ENCODE assay signal across 35 cellular contexts in genomic region chr3:53902711-53903110, GRCh38. TPM values are rescaled to one million over a fixed set of nuclear protein-coding genes. Genes with fewer than 3 reads are reported as not detected.
"Had no signal": no experiment of that assay in that cellular context is flagged by ENCODE, and none has a peak within 500 bp of the region (broad histone marks: within the 10 kb centered on the region; RNA-seq: fewer than 3 reads in every experiment).

No MANE protein-coding gene starts in this region.

- ATAC-seq: activated CD8-positive, alpha-beta T cell treated with anti-CD3 and anti-CD28 coated beads for 36 hours; activated naive CD4-positive, alpha-beta T cell treated with anti-CD3 and anti-CD28 coated beads, Interleukin-2, amount 50 U/mL, for 72 hours; activated T-cell treated with anti-CD3 and anti-CD28 coated beads, Interleukin-2, amount 50 U/mL, for 4 hours; activated T-cell treated with anti-CD3 and anti-CD28 coated beads, Interleukin-2, amount 50 U/mL, for 72 hours; activated T-helper 17 cell treated with anti-CD3 and anti-CD28 coated beads, Interleukin-2, amount 50 U/mL, for 72 hours; body of pancreas; T-cell; T-helper 17 cell had no signal

- H3K9me3 ChIP-seq: adrenal gland, body of pancreas, breast epithelium had no signal

- H3K4me3 ChIP-seq: adrenal gland, body of pancreas, breast epithelium, cardiac muscle cell had no signal

- H3K27me3 ChIP-seq: body of pancreas, brain microvascular endothelial cell, breast epithelium had no signal

- H3K4me1 ChIP-seq: adrenal gland, body of pancreas, breast epithelium had no signal

- H3K27ac ChIP-seq: adrenal gland, body of pancreas, brain microvascular endothelial cell, breast epithelium, cardiac muscle cell, VCaP had no signal

- FAIRE-seq: astrocyte, TTC549 had no signal

- H3K36me3 ChIP-seq: adrenal gland, brain microvascular endothelial cell, breast epithelium, cardiac muscle cell had no signal

- DNase-seq: activated B cell treated with CpG ODN at 0.5 μM for 24 hours; activated CD4-positive, alpha-beta memory T cell treated with anti-CD3 and anti-CD28 coated beads for 36 hours; activated CD4-positive, alpha-beta T cell treated with anti-CD3 and anti-CD28 coated beads for 4 hours; activated CD4-positive, alpha-beta T cell treated with anti-CD3 and anti-CD28 coated beads, Interleukin-2, amount 10 ng/mL, durations not matched to agents 24 days and 14 days; activated CD4-positive, alpha-beta T cell treated with anti-CD3 and anti-CD28 coated beads, Interleukin-2, amount 50 U/mL, for 1 hour; activated CD4-positive, alpha-beta T cell treated with anti-CD3 and anti-CD28 coated beads, Interleukin-2, amount 50 U/mL, for 4 hours; activated CD4-positive, CD25-positive, alpha-beta regulatory T cell treated with anti-CD3 and anti-CD28 coated beads, Interleukin-2, amount 50 U/mL, for 72 hours; activated CD8-positive, alpha-beta memory T cell treated with anti-CD3 and anti-CD28 coated beads, Interleukin-2, amount 50 U/mL, for 4 hours; activated CD8-positive, alpha-beta T cell treated with anti-CD3 and anti-CD28 coated beads for 36 hours; activated effector memory CD4-positive, alpha-beta T cell treated with anti-CD3 and anti-CD28 coated beads, Interleukin-2, amount 50 U/mL, for 16 hours; activated gamma-delta T cell treated with Interleukin-2 at 50 U/mL for 16 hours; activated naive CD4-positive, alpha-beta T cell; activated naive CD4-positive, alpha-beta T cell treated with anti-CD3 and anti-CD28 coated beads for 36 hours; activated naive CD4-positive, alpha-beta T cell treated with anti-CD3 and anti-CD28 coated beads, Interleukin-2, amount 50 U/mL, for 16 hours; activated naive CD8-positive, alpha-beta T cell treated with anti-CD3 and anti-CD28 coated beads for 36 hours; activated T-cell treated with anti-CD3 and anti-CD28 coated beads for 4 hours; activated T-cell treated with anti-CD3 and anti-CD28 coated beads, Interleukin-2, amount 50 U/mL, for 1 hour; activated T-cell treated with anti-CD3 and anti-CD28 coated beads, Interleukin-2, amount 50 U/mL, for 4 hours; activated T-cell treated with anti-CD3 and anti-CD28 coated beads, Interleukin-2, amount 50 U/mL, for 72 hours; adrenal gland; amniotic stem cell; aorta; body of pancreas; brain microvascular endothelial cell; caudate nucleus; cerebellar nuclear complex; T-cell; T-helper 17 cell had no signal

RNA-seq across cellular contexts. Expression of gene IL17RB, which starts 56.3 kb away (rescaled TPM):
- total RNA-seq: activated CD8-positive, alpha-beta T cell treated with anti-CD3 and anti-CD28 coated beads for 36 hours; activated naive CD8-positive, alpha-beta T cell treated with anti-CD3 and anti-CD28 coated beads for 36 hours had no signal
